ENCODE assay signal across 14 cellular contexts in the genomic region with DNA sequence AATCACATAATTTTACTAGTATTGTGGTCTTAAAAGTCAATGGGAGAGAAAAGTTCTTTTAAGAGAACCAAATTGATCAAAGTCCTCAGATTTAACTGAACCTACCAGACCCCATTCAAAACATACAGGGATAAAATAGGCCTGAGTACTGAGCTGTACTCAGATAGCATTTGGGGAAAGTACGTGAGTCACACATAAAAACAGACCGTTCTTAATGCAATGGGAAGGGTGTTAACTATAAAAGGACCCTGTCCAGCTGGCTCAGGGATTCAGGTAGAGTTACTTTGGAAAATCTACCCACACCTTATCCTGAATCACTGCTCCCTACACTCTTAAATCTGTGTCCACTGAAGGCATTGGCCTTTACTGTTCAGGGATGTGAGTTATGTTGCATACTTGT.
DNase-seq lines count a peak whose midpoint lies in the region; ATAC-seq and TF ChIP-seq lines count a peak whose summit lies in the region.
"Had no signal": no experiment of that assay in that cellular context is flagged by ENCODE, and none has a peak within 500 bp of the region (broad histone marks: within the 10 kb centered on the region; RNA-seq: fewer than 3 reads in every experiment).

No MANE protein-coding gene starts in this region.

- intact Hi-C loops in Right ventricle myocardium inferior (cut with DNase I) = no loop called here
- intact Hi-C loops in lower leg skin (cut with DNase I; ENCODE audit: low total_unique reads) = no loop called here

- H3K4me3 ChIP-seq in right atrium auricular region = no peak overlapping the region
- no peak overlapping the region for H3K4me3 ChIP-seq in lower leg skin (ENCODE audit: low read depth, poor library complexity, severe bottlenecking)

- H3K27me3 Mint-ChIP-seq in WTC11 (ENCODE audit: low read depth) (no peaks in the 10 kb centered on the region), neural crest cell (ENCODE audit: low read depth) (no peaks in the 10 kb centered on the region)

- H3K4me3 Mint-ChIP-seq in WTC11 (no peak overlapping the region), neural crest cell (no peak overlapping the region)
- H3K4me3 Mint-ChIP-seq: B cell; CD4-positive, alpha-beta T cell; H9 had no signal

- H3K27me3 ChIP-seq in right atrium auricular region = no peaks in the 10 kb centered on the region

- 76 to 79% methylated on average over 2 of the region's 2 CpGs for WGBS in lower leg skin, 2 donors

- peak overlapping the region; percentile 32 to 50 for H3K27ac ChIP-seq in right atrium auricular region

- no peaks in the 10 kb centered on the region for H3K9me3 ChIP-seq in right atrium auricular region

- H3K9me3 Mint-ChIP-seq in WTC11 = no peaks in the 10 kb centered on the region
- H3K9me3 Mint-ChIP-seq in neural crest cell = no peaks in the 10 kb centered on the region
- H3K9me3 Mint-ChIP-seq: CD4-positive, alpha-beta T cell; H9 had no signal

- POLR2A ChIA-PET in WTC11 (lab: Charles Lee) = no interaction called here

- ATAC-seq in Right ventricle myocardium inferior (no peak), WTC11 (no peak)

- TF ChIP-seq POLR2A in lower leg skin (IDR thresholded peaks at IDR 0.05) = no peak

- H3K36me3 ChIP-seq in right atrium auricular region = peaks cover 61% of the 10 kb centered on the region

- CTCF ChIA-PET in WTC11 (lab: Charles Lee) = no interaction called here

- DNase-seq in right atrium auricular region (ENCODE audit: low spot score) (no peak), Right ventricle myocardium inferior (ENCODE audit: missing footprints) (no peak), WTC11 (ENCODE audit: low spot score) (no peak), neural crest cell (ENCODE audit: low read depth, low spot score) (no peak), lower leg skin (ENCODE audit: low spot score in 2 of 2) (no peak), NCI-H1694 (lab: John Stamatoyannopoulos, UW) (no peak), SKM-1 (lab: John Stamatoyannopoulos, UW; ENCODE audit: unreplicated experiment) (no peak)
- DNase-seq: C1 segment of cervical spinal cord; Calu3; CD4-positive, alpha-beta T cell; DMS 273 treated with DMSO at 0.1 percent for 48 hours; GOT3; H9 had no signal

- TF ChIP-seq CTCF in right atrium auricular region (IDR thresholded peaks at IDR 0.05) = no peak
- TF ChIP-seq CTCF in WTC11 (IDR thresholded peaks at IDR 0.05) = no peak
- TF ChIP-seq CTCF in neural crest cell (conservative IDR thresholded peaks at IDR 0.05) = no peak
- TF ChIP-seq CTCF in lower leg skin (IDR thresholded peaks at IDR 0.05) = no peak

- peak overlapping the region; percentile 44 for H3K27ac Mint-ChIP-seq in WTC11
- H3K27ac Mint-ChIP-seq in neural crest cell (ENCODE audit: unreplicated experiment) = peak overlapping the region; percentile 43
- H3K27ac Mint-ChIP-seq: B cell; CD4-positive, alpha-beta T cell had no signal

- peaks cover 0 to 23% of the 10 kb centered on the region in 2 donors for H3K4me1 ChIP-seq in right atrium auricular region

- H3K36me3 Mint-ChIP-seq in WTC11 (peaks cover 12% of the 10 kb centered on the region), neural crest cell (ENCODE audit: low read depth) (peaks cover 38% of the 10 kb centered on the region)

- peaks cover 10% of the 10 kb centered on the region for H3K4me1 Mint-ChIP-seq in WTC11
- no peaks in the 10 kb centered on the region for H3K4me1 Mint-ChIP-seq in neural crest cell
- H3K4me1 Mint-ChIP-seq: B cell had no signal

TF ChIP-seq in WTC11, 78 proteins besides CTCF, POLR2A, EP300 and RAD21 (continues in another document):
- TF ChIP-seq GRHL2 (CRISPR knock-in tag; IDR thresholded peaks at IDR 0.05; ENCODE audit: insufficient replicate concordance, severe bottlenecking) (no peak), NR3C1 (CRISPR knock-in tag; conservative IDR thresholded peaks at IDR 0.05; ENCODE audit: low read depth) (no peak), SMAD4 (CRISPR knock-in tag; IDR thresholded peaks at IDR 0.05) (no peak), ZNF232 (CRISPR knock-in tag; IDR thresholded peaks at IDR 0.05) (no peak), FOXP4 (CRISPR knock-in tag; IDR thresholded peaks at IDR 0.05) (no peak), SMAD3 (CRISPR knock-in tag; IDR thresholded peaks at IDR 0.05; ENCODE audit: borderline replicate concordance) (no peak), ZNF671 (CRISPR knock-in tag; IDR thresholded peaks at IDR 0.05) (no peak), ZNF416 (CRISPR knock-in tag; IDR thresholded peaks at IDR 0.05) (no peak), ZNF138 (CRISPR knock-in tag; conservative IDR thresholded peaks at IDR 0.05) (no peak), ZNF121 (CRISPR knock-in tag; IDR thresholded peaks at IDR 0.05) (no peak), CBFB (CRISPR knock-in tag; IDR thresholded peaks at IDR 0.05; ENCODE audit: low read depth) (no peak), CDX4 (CRISPR knock-in tag; IDR thresholded peaks at IDR 0.05; ENCODE audit: borderline replicate concordance) (no peak)
- TF ChIP-seq, protein P1, sequence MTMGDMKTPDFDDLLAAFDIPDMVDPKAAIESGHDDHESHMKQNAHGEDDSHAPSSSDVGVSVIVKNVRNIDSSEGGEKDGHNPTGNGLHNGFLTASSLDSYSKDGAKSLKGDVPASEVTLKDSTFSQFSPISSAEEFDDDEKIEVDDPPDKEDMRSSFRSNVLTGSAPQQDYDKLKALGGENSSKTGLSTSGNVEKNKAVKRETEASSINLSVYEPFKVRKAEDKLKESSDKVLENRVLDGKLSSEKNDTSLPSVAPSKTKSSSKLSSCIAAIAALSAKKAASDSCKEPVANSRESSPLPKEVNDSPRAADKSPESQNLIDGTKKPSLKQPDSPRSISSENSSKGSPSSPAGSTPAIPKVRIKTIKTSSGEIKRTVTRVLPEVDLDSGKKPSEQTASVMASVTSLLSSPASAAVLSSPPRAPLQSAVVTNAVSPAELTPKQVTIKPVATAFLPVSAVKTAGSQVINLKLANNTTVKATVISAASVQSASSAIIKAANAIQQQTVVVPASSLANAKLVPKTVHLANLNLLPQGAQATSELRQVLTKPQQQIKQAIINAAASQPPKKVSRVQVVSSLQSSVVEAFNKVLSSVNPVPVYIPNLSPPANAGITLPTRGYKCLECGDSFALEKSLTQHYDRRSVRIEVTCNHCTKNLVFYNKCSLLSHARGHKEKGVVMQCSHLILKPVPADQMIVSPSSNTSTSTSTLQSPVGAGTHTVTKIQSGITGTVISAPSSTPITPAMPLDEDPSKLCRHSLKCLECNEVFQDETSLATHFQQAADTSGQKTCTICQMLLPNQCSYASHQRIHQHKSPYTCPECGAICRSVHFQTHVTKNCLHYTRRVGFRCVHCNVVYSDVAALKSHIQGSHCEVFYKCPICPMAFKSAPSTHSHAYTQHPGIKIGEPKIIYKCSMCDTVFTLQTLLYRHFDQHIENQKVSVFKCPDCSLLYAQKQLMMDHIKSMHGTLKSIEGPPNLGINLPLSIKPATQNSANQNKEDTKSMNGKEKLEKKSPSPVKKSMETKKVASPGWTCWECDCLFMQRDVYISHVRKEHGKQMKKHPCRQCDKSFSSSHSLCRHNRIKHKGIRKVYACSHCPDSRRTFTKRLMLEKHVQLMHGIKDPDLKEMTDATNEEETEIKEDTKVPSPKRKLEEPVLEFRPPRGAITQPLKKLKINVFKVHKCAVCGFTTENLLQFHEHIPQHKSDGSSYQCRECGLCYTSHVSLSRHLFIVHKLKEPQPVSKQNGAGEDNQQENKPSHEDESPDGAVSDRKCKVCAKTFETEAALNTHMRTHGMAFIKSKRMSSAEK (CRISPR knock-in tag; IDR thresholded peaks at IDR 0.05; ENCODE audit: borderline replicate concordance) = no peak
- TF ChIP-seq, protein P2, sequence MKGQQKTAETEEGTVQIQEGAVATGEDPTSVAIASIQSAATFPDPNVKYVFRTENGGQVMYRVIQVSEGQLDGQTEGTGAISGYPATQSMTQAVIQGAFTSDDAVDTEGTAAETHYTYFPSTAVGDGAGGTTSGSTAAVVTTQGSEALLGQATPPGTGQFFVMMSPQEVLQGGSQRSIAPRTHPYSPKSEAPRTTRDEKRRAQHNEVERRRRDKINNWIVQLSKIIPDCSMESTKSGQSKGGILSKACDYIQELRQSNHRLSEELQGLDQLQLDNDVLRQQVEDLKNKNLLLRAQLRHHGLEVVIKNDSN (CRISPR knock-in tag; IDR thresholded peaks at IDR 0.05) = no peak
